24 cellular contexts compared by ENCODE assay signal in genomic region chr13:90622547-90622946, GRCh38.
DNase-seq lines count a peak whose midpoint lies in the region; ATAC-seq and TF ChIP-seq lines count a peak whose summit lies in the region.
"Had no signal": no experiment of that assay in that cellular context is flagged by ENCODE, and none has a peak within 500 bp of the region (broad histone marks: within the 10 kb centered on the region; RNA-seq: fewer than 3 reads in every experiment).

No MANE protein-coding gene starts in this region.

- H3K4me3 ChIP-seq in MM.1S (ENCODE audit: low read length) (no peak overlapping the region), mammary epithelial cell (replicated peaks in 1 of 3; ENCODE audit: insufficient read depth in 1 of 3, low read depth in 2 of 3, low read length in 3 of 3) (no peak overlapping the region), MG63 (no peak overlapping the region)
- H3K4me3 ChIP-seq: gastroesophageal sphincter, lung, neural progenitor cell, prostate gland, skin epidermis, suprapubic skin, vagina had no signal

- H3K4me1 ChIP-seq in MM.1S (ENCODE audit: low read length): peaks cover 26% of the 10 kb centered on the region
- peaks cover 20% of the 10 kb centered on the region for H3K4me1 ChIP-seq in mammary epithelial cell (ENCODE audit: insufficient read depth, low read length)
- H3K4me1 ChIP-seq: gastroesophageal sphincter, neural progenitor cell, prostate gland, suprapubic skin, vagina had no signal

- H3K4me2 ChIP-seq in MM.1S (ENCODE audit: low read depth, low read length): peak overlapping the region; percentile 57
- H3K4me2 ChIP-seq in mammary epithelial cell (ENCODE audit: insufficient read depth, low read depth, low read length): peak overlapping the region; percentile 62
- H3K4me2 ChIP-seq: neural progenitor cell had no signal

- H3F3A ChIP-seq in MM.1S (ENCODE audit: insufficient read depth, low read length): peaks cover 2% of the 10 kb centered on the region; the same call in 1 of the 2 replicates

- no peaks in the 10 kb centered on the region for H4K20me1 ChIP-seq in MM.1S (ENCODE audit: insufficient read depth, low read length)
- no peaks in the 10 kb centered on the region for H4K20me1 ChIP-seq in mammary epithelial cell (ENCODE audit: insufficient read depth, low read length)

- peak overlapping the region; percentile 18; the same call in 1 of the 2 replicates for H3K9ac ChIP-seq in MM.1S (ENCODE audit: low read length)
- no peak overlapping the region for H3K9ac ChIP-seq in mammary epithelial cell (ENCODE audit: insufficient read depth, low read length)
- H3K9ac ChIP-seq: neural progenitor cell had no signal

- dilution Hi-C loops in mammary epithelial cell (cut with HindIII; ENCODE audit: low sequenced_read_pairs): no loop called here

- H3K9me3 ChIP-seq in MM.1S (replicated peaks; ENCODE audit: insufficient read depth, low read length): no peaks in the 10 kb centered on the region
- no peaks in the 10 kb centered on the region for H3K9me3 ChIP-seq in mammary epithelial cell (replicated peaks; ENCODE audit: insufficient read depth, low read length)
- H3K9me3 ChIP-seq in MG63: no peaks in the 10 kb centered on the region
- H3K9me3 ChIP-seq: gastroesophageal sphincter, prostate gland, suprapubic skin, vagina had no signal

- ATAC-seq in HG03135 (IDR thresholded peaks at IDR 0.05; ENCODE audit: unreplicated experiment): no peak
- ATAC-seq: activated CD8-positive, alpha-beta T cell treated with anti-CD3 and anti-CD28 coated beads, Interleukin-2, amount 10 ng/mL, durations not matched to agents 7 days and 5 days; gastroesophageal sphincter; stimulated activated memory B cell treated with anti-CD40 and anti-IgM and Interleukin-4, amounts not matched to agents 10 μg/mL and 1 μg/mL and 100 μg/mL, for 72 hours had no signal

- H2AFZ ChIP-seq in MM.1S (ENCODE audit: low read length): peak overlapping the region; percentile 48
- peak overlapping the region; percentile 77 for H2AFZ ChIP-seq in mammary epithelial cell (ENCODE audit: low read depth, low read length)
- H2AFZ ChIP-seq: neural progenitor cell had no signal

- WGBS in mammary epithelial cell (ENCODE audit: low coverage, missing lambda C conversion rate): 93% methylated on average over 1 of the region's 1 CpG

- H3K27ac ChIP-seq in MM.1S (ENCODE audit: low read length) (peak overlapping the region; percentile 79; the same call in 1 of the 2 replicates), mammary epithelial cell (ENCODE audit: insufficient read depth, low read depth, low read length) (peak overlapping the region; percentile 79)
- H3K27ac ChIP-seq: gastroesophageal sphincter, neural progenitor cell, prostate gland, skin epidermis, suprapubic skin, vagina had no signal

- H3K27me3 ChIP-seq in MM.1S (replicated peaks; ENCODE audit: insufficient read depth, low read length): no peaks in the 10 kb centered on the region
- no peaks in the 10 kb centered on the region for H3K27me3 ChIP-seq in mammary epithelial cell (ENCODE audit: insufficient read depth, low read length)
- H3K27me3 ChIP-seq in MG63: no peaks in the 10 kb centered on the region
- H3K27me3 ChIP-seq: gastroesophageal sphincter, neural progenitor cell, suprapubic skin, vagina had no signal

- H3K79me2 ChIP-seq in MM.1S (ENCODE audit: low read length) (no peaks in the 10 kb centered on the region), mammary epithelial cell (ENCODE audit: insufficient read depth, low read length) (no peaks in the 10 kb centered on the region)

- H3K36me3 ChIP-seq in MM.1S (replicated peaks; ENCODE audit: insufficient read depth, low read length): no peaks in the 10 kb centered on the region
- no peaks in the 10 kb centered on the region for H3K36me3 ChIP-seq in mammary epithelial cell (ENCODE audit: insufficient read depth, low read length)
- H3K36me3 ChIP-seq in MG63: no peaks in the 10 kb centered on the region
- H3K36me3 ChIP-seq: gastroesophageal sphincter, neural progenitor cell, prostate gland, suprapubic skin, vagina had no signal

- H3K9me2 ChIP-seq in MM.1S (replicated peaks; ENCODE audit: insufficient read depth, low read length): no peaks in the 10 kb centered on the region

- intact Hi-C loops in mammary epithelial cell (cut with micrococcal nuclease): no loop called here

- peak; percentile 47 for DNase-seq in EH (ENCODE audit: low read depth)
- DNase-seq in MM.1S: peak; percentile 10
- DNase-seq in mammary epithelial cell: peak; percentile 62
- DNase-seq in kidney tubule cell (ENCODE audit: low spot score): peak; percentile 32
- no peak for DNase-seq in H4 (ENCODE audit: low spot score)
- DNase-seq in activated naive CD4-positive, alpha-beta T cell (lab: John Stamatoyannopoulos, UW): no peak
- DNase-seq in MG63: no peak
- DNase-seq: activated CD8-positive, alpha-beta T cell treated with anti-CD3 and anti-CD28 coated beads, Interleukin-2, amount 10 ng/mL, durations not matched to agents 7 days and 5 days; activated gamma-delta T cell treated with Interleukin-2 at 50 U/mL for 16 hours; activated T-cell treated with anti-CD3 and anti-CD28 coated beads, Interleukin-2, amount 50 U/mL, for 1 hour; amygdala; DMS79; Kasumi-1; kidney; stimulated activated CD4-positive, alpha-beta T cell treated with anti-CD3 and anti-CD28 coated beads, Interleukin-1b, Interleukin-23, amount 100 ng/mL, for 48 hours had no signal

- BruUV-seq in mammary epithelial cell (replicated peaks; lab: Mats Ljungman, UMichigan): no TSS peak

- in situ Hi-C loops in mammary epithelial cell (cut with MboI; ENCODE audit: low sequenced_read_pairs in 2 of 2): no loop called here

- CTCF ChIA-PET in mammary epithelial cell (lab: Charles Lee; ENCODE audit: low non-redundant PET): no interaction called here

- TF ChIP-seq CTCF in MM.1S (IDR thresholded peaks at IDR 0.05; ENCODE audit: low read length) (no peak), mammary epithelial cell (conservative IDR thresholded peaks at IDR 0.05 in 1 of 2, IDR thresholded peaks at IDR 0.05 in 1 of 2; ENCODE audit: extremely low read depth in 1 of 2, insufficient read depth in 1 of 2, low read depth in 1 of 2, low read length in 2 of 2) (no peak)

Comparison
In these comparisons a context has a peak if more than half of its experiments do, and no peak if none do; other contexts are left out.
1. DNase-seq: peak in EH (single experiment), MM.1S (single experiment), mammary epithelial cell (single experiment) and kidney tubule cell (single experiment); none in H4 (single experiment), activated naive CD4-positive, alpha-beta T cell (0 of 4) and MG63 (single experiment).